ENCODE assay signal across 2 cellular contexts in the genomic region with DNA sequence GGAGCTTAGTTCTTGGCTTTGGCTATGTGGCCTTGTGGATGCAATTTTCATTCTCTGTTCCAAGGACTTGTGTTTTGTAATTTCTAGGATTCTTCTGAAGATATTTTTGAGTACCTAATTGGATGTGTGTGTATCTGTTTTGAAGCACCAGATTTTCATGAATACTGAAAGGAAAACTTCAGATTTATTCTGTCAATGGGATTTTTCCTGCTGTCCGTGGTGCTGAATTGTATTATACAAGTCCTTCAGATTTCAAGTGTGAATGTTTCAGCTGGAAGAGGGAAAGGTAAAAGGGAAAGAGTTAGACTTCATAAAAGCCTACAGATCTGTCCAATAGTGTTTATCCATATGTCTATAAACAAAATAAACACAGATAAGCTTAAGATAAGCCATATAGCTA.
TF ChIP-seq lines count a peak whose summit lies in the region.

No MANE protein-coding gene starts in this region.

TF ChIP-seq in K562, 482 proteins besides CTCF, POLR2A, EP300 and RAD21:
- TF ChIP-seq BCOR (IDR thresholded peaks at IDR 0.05) (no peak), MIER1 (IDR thresholded peaks at IDR 0.05; ENCODE audit: low read depth) (peak; percentile 50; the same call in 1 of the 2 replicates), EHMT2 (IDR thresholded peaks at IDR 0.05) (peak; percentile 64; the same call in 1 of the 2 replicates), CBX3 (IDR thresholded peaks at IDR 0.05; ENCODE audit: borderline replicate concordance in 1 of 2, low read length in 2 of 2) (no peak), SLC30A9 (CRISPR knock-in tag; IDR thresholded peaks at IDR 0.05) (no peak), MYBL2 (IDR thresholded peaks at IDR 0.05; ENCODE audit: low read depth) (no peak), MYBL2 (CRISPR knock-in tag; IDR thresholded peaks at IDR 0.05; ENCODE audit: borderline replicate concordance) (no peak), TBP (optimal IDR thresholded peaks at IDR 0.05; ENCODE audit: low read depth, low read length) (no peak)

TF ChIP-seq in liver, 16 proteins besides CTCF, POLR2A, EP300 and RAD21:
- TF ChIP-seq REST (IDR thresholded peaks at IDR 0.05): peak; percentile 99
- no peak for TF ChIP-seq TAF1 (conservative IDR thresholded peaks at IDR 0.05)
